ENCODE assay signal across 8 cellular contexts in the genomic region with DNA sequence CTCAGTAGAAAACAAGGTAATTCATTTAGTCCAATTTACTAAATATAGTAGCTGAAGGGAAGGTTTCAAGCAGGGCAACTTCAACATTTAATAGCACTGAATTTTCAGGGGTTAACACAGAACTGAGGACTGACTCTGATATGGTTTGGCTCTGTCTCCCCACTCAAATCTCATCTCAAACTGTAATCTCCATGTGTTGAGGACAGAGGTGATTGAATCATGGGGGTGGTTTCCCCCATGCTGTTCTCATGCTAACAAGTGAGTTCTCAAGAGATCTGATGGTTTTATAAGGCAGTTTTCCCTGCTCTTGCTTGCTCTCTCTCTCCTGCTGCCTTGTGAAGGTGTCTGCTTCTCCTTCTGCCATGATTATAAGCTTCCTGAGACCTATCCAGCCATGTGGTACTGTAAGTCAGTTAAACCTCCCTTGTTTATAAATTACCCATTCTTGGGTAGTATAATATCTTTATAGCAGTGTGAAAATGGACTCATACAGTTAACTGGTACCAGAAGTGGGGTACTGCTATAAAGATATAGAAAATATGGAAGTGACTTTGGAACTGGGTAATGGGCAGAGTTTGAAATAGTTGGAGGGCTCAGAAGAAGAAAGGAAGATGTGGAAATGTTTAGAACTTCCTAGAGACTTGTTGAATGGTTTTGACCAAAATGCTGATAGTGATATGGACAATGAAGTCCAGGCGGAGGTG.
"Had no signal": no experiment of that assay in that cellular context is flagged by ENCODE, and none has a peak within 500 bp of the region (broad histone marks: within the 10 kb centered on the region; RNA-seq: fewer than 3 reads in every experiment).

No MANE protein-coding gene starts in this region.

- H3K9me3 ChIP-seq: HAP-1 had no signal

- H3K27ac ChIP-seq: GM23248, HL-60 had no signal

- DNase-seq: GM23248, GOT3, H7 had no signal

- H3K27ac Mint-ChIP-seq: IgD-negative memory B cell had no signal

- H3K4me3 ChIP-seq: GM23248, HAP-1 had no signal

- H3K4me3 Mint-ChIP-seq: IgD-negative memory B cell had no signal

- H3K27me3 Mint-ChIP-seq: IgD-negative memory B cell had no signal

- H3K4me1 Mint-ChIP-seq: IgD-negative memory B cell had no signal

- ATAC-seq: HCT116, HepG2 had no signal

- H3K4me1 ChIP-seq: HAP-1 had no signal
